Comparison of ENCODE assay signal across 1 cellular context in the genomic region with DNA sequence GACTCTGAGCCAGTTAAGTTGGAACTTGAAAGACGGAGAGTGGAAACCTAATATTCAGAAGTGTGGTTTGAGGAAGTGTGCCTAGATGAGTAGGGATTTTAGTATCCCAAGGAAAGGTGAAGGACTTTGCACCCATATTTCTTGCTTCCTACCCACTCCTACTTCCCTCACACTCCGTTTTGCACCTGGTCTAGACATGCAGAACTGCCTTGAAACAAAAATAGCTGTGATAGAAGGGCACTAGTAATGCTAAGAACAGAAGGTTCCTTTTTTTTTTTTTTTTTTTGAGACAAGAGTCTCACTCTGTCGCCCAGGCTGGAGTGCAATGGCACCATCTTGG.
TF ChIP-seq lines count a peak whose summit lies in the region.

No MANE protein-coding gene starts in this region.

TF ChIP-seq in SK-N-SH, 30 proteins besides CTCF, POLR2A, EP300 and RAD21 (continued from another document):
- TF ChIP-seq, protein P1, sequence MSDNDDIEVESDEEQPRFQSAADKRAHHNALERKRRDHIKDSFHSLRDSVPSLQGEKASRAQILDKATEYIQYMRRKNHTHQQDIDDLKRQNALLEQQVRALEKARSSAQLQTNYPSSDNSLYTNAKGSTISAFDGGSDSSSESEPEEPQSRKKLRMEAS (IDR thresholded peaks at IDR 0.05; ENCODE audit: low read depth): no peak
- no peak for TF ChIP-seq CHD2 (IDR thresholded peaks at IDR 0.05; ENCODE audit: low read length, partially characterized antibody)
- TF ChIP-seq RCOR1 (IDR thresholded peaks at IDR 0.05; ENCODE audit: low read length): no peak
